ENCODE assay signal across 8 cellular contexts in the genomic region with DNA sequence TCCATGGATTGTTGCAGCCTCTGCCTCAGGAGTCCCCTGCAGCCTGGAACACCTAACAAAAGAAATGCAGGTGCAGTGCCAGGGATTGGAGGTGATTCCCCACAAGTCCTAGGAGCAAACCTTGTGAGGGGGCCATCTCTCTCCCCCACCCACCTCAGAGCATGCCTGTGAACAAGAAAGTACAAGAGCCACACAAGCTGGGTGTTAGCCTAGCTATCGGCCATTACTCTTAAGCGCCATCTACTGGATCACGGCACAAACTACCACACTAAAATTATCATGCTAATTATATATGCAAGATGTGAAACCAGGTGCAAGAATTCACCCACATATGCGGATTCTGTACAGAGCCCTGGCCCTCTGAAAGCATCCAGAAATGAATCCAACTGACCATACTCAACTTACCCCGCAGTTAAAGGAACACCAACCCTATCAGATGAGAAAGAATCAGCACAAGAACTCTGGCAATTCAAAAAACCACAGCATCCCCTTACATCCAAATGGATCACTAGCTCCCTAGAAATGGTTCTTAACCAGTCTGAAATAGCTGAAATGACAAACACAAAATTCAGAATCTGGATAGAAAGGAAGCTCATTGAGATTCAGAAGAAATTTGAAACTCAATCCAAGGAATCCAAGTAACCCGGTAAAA. TPM values are rescaled to one million over a fixed set of nuclear protein-coding genes. Genes with fewer than 3 reads are reported as not detected.
DNase-seq lines count a peak whose midpoint lies in the region; ATAC-seq, FAIRE-seq and TF ChIP-seq lines count a peak whose summit lies in the region.

No MANE protein-coding gene starts in this region.

- peaks cover 4% of the 10 kb centered on the region for H3K4me1 ChIP-seq in OCI-LY7 (ENCODE audit: insufficient read depth, low read length, poor library complexity, severe bottlenecking)
- H3K4me1 ChIP-seq in pancreas: peaks cover 0 to 10% (median 8%) of the 10 kb centered on the region in 3 donors

- POLR2A ChIA-PET in CD4-positive, alpha-beta T cell (lab: Charles Lee): no interaction called here
- POLR2A ChIA-PET in OCI-LY7 (lab: Charles Lee): interaction anchor here (0.6 to 1.2 kb wide), 4 partner anchors 35 to 686 kb away, joined by 3 to 4 read pairs (median 4); no protein-coding TSS in a partner anchor

- no peak overlapping the region for H3K4me3 ChIP-seq in OCI-LY7 (ENCODE audit: low read depth, low read length, poor library complexity, severe bottlenecking)
- no peak overlapping the region for H3K4me3 ChIP-seq in pancreas

- CTCF ChIA-PET in CD4-positive, alpha-beta T cell (lab: Charles Lee): interaction anchor here (0.6 to 1.3 kb wide), 12 partner anchors 9 to 213 kb away, joined by 3 to 9 read pairs (median 3); no protein-coding TSS in a partner anchor
- CTCF ChIA-PET in OCI-LY7 (lab: Charles Lee; ENCODE audit: unreplicated experiment): interaction anchor here (0.6 kb wide), 1 partner anchor 41 kb away, joined by 3 read pairs; no protein-coding TSS in a partner anchor

- DNase-seq in CD4-positive, alpha-beta T cell: peak in 8 of 10 experiments; percentile 20 to 37 (median 24)
- DNase-seq in GM19238 (ENCODE audit: insufficient read length, low spot score) (peak; percentile 30), HT1080 (ENCODE audit: low read depth) (peak; percentile 56), OCI-LY7 (ENCODE audit: low spot score) (peak; percentile 75), foreskin melanocyte (peak; percentile 32), pancreas (peak in 1 of 6 donors; percentile 54)
- DNase-seq in activated T-helper 1 cell treated with anti-CD3 and anti-CD28 coated beads, Interleukin-12 subunit alpha, Interleukin-12 subunit beta, Interleukin-2, Interleukin-4 antibody, amounts not matched to agents 30 ng/mL and 10 ng/mL and 1 ng/mL, durations not matched to agents 14 hours and 24 hours and 36 hours (ENCODE audit: low spot score): peak; percentile 27

- no peaks in the 10 kb centered on the region for H3K36me3 ChIP-seq in OCI-LY7 (ENCODE audit: insufficient read depth, low read length)
- H3K36me3 ChIP-seq in pancreas: no peaks in the 10 kb centered on the region

- peaks cover 11% of the 10 kb centered on the region for H3K4me1 Mint-ChIP-seq in CD4-positive, alpha-beta T cell (ENCODE audit: low read depth)
- H3K4me1 Mint-ChIP-seq in activated T-helper 1 cell treated with anti-CD3 and anti-CD28 coated beads, Interleukin-12 subunit alpha, Interleukin-12 subunit beta, Interleukin-2, Interleukin-4 antibody, amounts not matched to agents 30 ng/mL and 10 ng/mL and 1 ng/mL, durations not matched to agents 14 hours and 24 hours and 36 hours (ENCODE audit: low read depth): peaks cover 6% of the 10 kb centered on the region

- intact Hi-C loops in CD4-positive, alpha-beta T cell (cut with DNase I, micrococcal nuclease): loop anchor here in 1 of 2 experiments (5.0 kb wide), 1 partner anchor 157 kb away; no protein-coding TSS in a partner anchor
- intact Hi-C loops in OCI-LY7 (cut with micrococcal nuclease; ENCODE audit: unreplicated experiment) (loop anchor here (2.0 kb wide), 2 partner anchors 40 to 154 kb away; no protein-coding TSS in a partner anchor), pancreas (cut with DNase I) (no loop called here)
- intact Hi-C loops in activated T-helper 1 cell treated with anti-CD3 and anti-CD28 coated beads, Interleukin-12 subunit alpha, Interleukin-12 subunit beta, Interleukin-2, Interleukin-4 antibody, amounts not matched to agents 30 ng/mL and 10 ng/mL and 1 ng/mL, durations not matched to agents 14 hours and 24 hours and 36 hours (cut with micrococcal nuclease): loop anchor here (1.0 to 2.0 kb wide), 2 partner anchors 41 to 154 kb away; no protein-coding TSS in a partner anchor

- no peaks in the 10 kb centered on the region for H3K9me3 Mint-ChIP-seq in CD4-positive, alpha-beta T cell
- no peaks in the 10 kb centered on the region for H3K9me3 Mint-ChIP-seq in activated T-helper 1 cell treated with anti-CD3 and anti-CD28 coated beads, Interleukin-12 subunit alpha, Interleukin-12 subunit beta, Interleukin-2, Interleukin-4 antibody, amounts not matched to agents 30 ng/mL and 10 ng/mL and 1 ng/mL, durations not matched to agents 14 hours and 24 hours and 36 hours

- no peak overlapping the region for H3K4me2 ChIP-seq in OCI-LY7 (ENCODE audit: low read length)

- no peaks in the 10 kb centered on the region; the same call in 1 of the 2 replicates for H3K9me2 ChIP-seq in OCI-LY7 (ENCODE audit: insufficient read depth, low read length)

- ATAC-seq in CD4-positive, alpha-beta T cell (ENCODE audit: poor library complexity): peak; percentile 89
- peak; percentile 86 to 87 (median 86) for ATAC-seq in pancreas
- ATAC-seq in HG03095 (IDR thresholded peaks at IDR 0.05; ENCODE audit: unreplicated experiment): no peak

- BruUV-seq in OCI-LY7 (replicated peaks; lab: Mats Ljungman, UMichigan): no TSS peak

- no peak overlapping the region for H2AFZ ChIP-seq in OCI-LY7 (ENCODE audit: low read length)

- WGBS in pancreas, 2 donors: 9 to 12% methylated on average over 6 of the region's 6 CpGs

- no peaks in the 10 kb centered on the region for H3K27me3 ChIP-seq in CD4-positive, alpha-beta T cell (ENCODE audit: control insufficient read depth, insufficient read depth, low read length)
- no peaks in the 10 kb centered on the region for H3K27me3 ChIP-seq in pancreas

- peak; percentile 77 for TF ChIP-seq CTCF in CD4-positive, alpha-beta T cell (IDR thresholded peaks at IDR 0.05)
- peak; percentile 89 for TF ChIP-seq CTCF in OCI-LY7 (conservative IDR thresholded peaks at IDR 0.05; ENCODE audit: low read length)
- TF ChIP-seq CTCF in pancreas (IDR thresholded peaks at IDR 0.05): peak; percentile 37 to 58 (median 55)

- peaks cover 6% of the 10 kb centered on the region for H3K27me3 Mint-ChIP-seq in CD4-positive, alpha-beta T cell
- peaks cover 28% of the 10 kb centered on the region for H3K27me3 Mint-ChIP-seq in activated T-helper 1 cell treated with anti-CD3 and anti-CD28 coated beads, Interleukin-12 subunit alpha, Interleukin-12 subunit beta, Interleukin-2, Interleukin-4 antibody, amounts not matched to agents 30 ng/mL and 10 ng/mL and 1 ng/mL, durations not matched to agents 14 hours and 24 hours and 36 hours (ENCODE audit: insufficient read depth)

- no peaks in the 10 kb centered on the region for H4K20me1 ChIP-seq in OCI-LY7 (ENCODE audit: insufficient read depth, low read length)

- H3K27ac ChIP-seq in CD4-positive, alpha-beta T cell (ENCODE audit: low read depth, low read length): no peak overlapping the region
- H3K27ac ChIP-seq in OCI-LY7 (ENCODE audit: low read depth, low read length, poor library complexity, severe bottlenecking) (no peak overlapping the region), pancreas (no peak overlapping the region)

- no peak overlapping the region for H3K27ac Mint-ChIP-seq in CD4-positive, alpha-beta T cell
- no peak overlapping the region for H3K27ac Mint-ChIP-seq in activated T-helper 1 cell treated with anti-CD3 and anti-CD28 coated beads, Interleukin-12 subunit alpha, Interleukin-12 subunit beta, Interleukin-2, Interleukin-4 antibody, amounts not matched to agents 30 ng/mL and 10 ng/mL and 1 ng/mL, durations not matched to agents 14 hours and 24 hours and 36 hours

- no peaks in the 10 kb centered on the region for H3K79me2 ChIP-seq in OCI-LY7 (ENCODE audit: insufficient read depth, low read depth, low read length)

- H3K36me3 Mint-ChIP-seq in CD4-positive, alpha-beta T cell (ENCODE audit: low read depth): no peaks in the 10 kb centered on the region
- H3K36me3 Mint-ChIP-seq in activated T-helper 1 cell treated with anti-CD3 and anti-CD28 coated beads, Interleukin-12 subunit alpha, Interleukin-12 subunit beta, Interleukin-2, Interleukin-4 antibody, amounts not matched to agents 30 ng/mL and 10 ng/mL and 1 ng/mL, durations not matched to agents 14 hours and 24 hours and 36 hours (ENCODE audit: low read depth): no peaks in the 10 kb centered on the region

- H3K9me3 ChIP-seq in CD4-positive, alpha-beta T cell (ENCODE audit: control insufficient read depth, low read length): no peaks in the 10 kb centered on the region
- H3K9me3 ChIP-seq in OCI-LY7 (ENCODE audit: low read length) (no peaks in the 10 kb centered on the region), pancreas (no peaks in the 10 kb centered on the region)

- FAIRE-seq in pancreas (lab: Jason Lieb, UNC): no peak

- no peak overlapping the region for H3K4me3 Mint-ChIP-seq in CD4-positive, alpha-beta T cell
- H3K4me3 Mint-ChIP-seq in activated T-helper 1 cell treated with anti-CD3 and anti-CD28 coated beads, Interleukin-12 subunit alpha, Interleukin-12 subunit beta, Interleukin-2, Interleukin-4 antibody, amounts not matched to agents 30 ng/mL and 10 ng/mL and 1 ng/mL, durations not matched to agents 14 hours and 24 hours and 36 hours: no peak overlapping the region

RNA-seq across cellular contexts. Expression of gene PRSS3, which starts 16.5 kb away (rescaled TPM):
- not detected for total RNA-seq in CD4-positive, alpha-beta T cell
- total RNA-seq in HT1080 (2014; rRNA removed; shearing (Covaris generic)): 6.8 and 7.3 TPM in 2 replicates
- 2.3 and 3.7 TPM in 2 replicates for polyA plus RNA-seq in HT1080 (2015; cell fraction: cytosol; rRNA removed)
- polyA plus RNA-seq in HT1080 (2015; cell fraction: nucleus; rRNA removed): 0.45 and 1.1 TPM in 2 replicates
- total RNA-seq in OCI-LY7 (2014; rRNA removed; shearing (Covaris generic)): not detected in 2 replicates
- total RNA-seq in OCI-LY7 (2022) (not detected in 2 replicates), pancreas (1,000 to 10,000 TPM in 3 of 6 donors, 100 to 1,000 TPM in 3; 341 to 5,218 (median 1,762) TPM)
- total RNA-seq in activated T-helper 1 cell treated with anti-CD3 and anti-CD28 coated beads, Interleukin-12 subunit alpha, Interleukin-12 subunit beta, Interleukin-2, Interleukin-4 antibody, amounts not matched to agents 30 ng/mL and 10 ng/mL and 1 ng/mL, durations not matched to agents 14 hours and 24 hours and 36 hours: not detected in 2 replicates
- 1,000 to 10,000 TPM in 1 of 2 donors, 100 to 1,000 TPM in 1; 986 to 1,801 TPM for polyA plus RNA-seq in pancreas

RNA-seq across cellular contexts. Expression of gene UBE2R2, which starts 38.1 kb away (rescaled TPM):
- 10 to 100 TPM; 22.7 to 24.5 TPM for total RNA-seq in CD4-positive, alpha-beta T cell
- total RNA-seq in HT1080 (2014; rRNA removed; shearing (Covaris generic)): 15.9 and 25.7 TPM in 2 replicates
- 45.2 and 53.2 TPM in 2 replicates for polyA plus RNA-seq in HT1080 (2015; cell fraction: cytosol; rRNA removed)
- polyA plus RNA-seq in HT1080 (2015; cell fraction: nucleus; rRNA removed): 28.4 and 29.9 TPM in 2 replicates
- 10.9 and 13.7 TPM in 2 replicates for total RNA-seq in OCI-LY7 (2014; rRNA removed; shearing (Covaris generic))
- total RNA-seq in OCI-LY7 (2022) (57.3 and 57.9 TPM in 2 replicates), pancreas (10 to 100 TPM; 33.1 to 44.8 (median 36.2) TPM)
- 40.0 and 41.0 TPM in 2 replicates for total RNA-seq in activated T-helper 1 cell treated with anti-CD3 and anti-CD28 coated beads, Interleukin-12 subunit alpha, Interleukin-12 subunit beta, Interleukin-2, Interleukin-4 antibody, amounts not matched to agents 30 ng/mL and 10 ng/mL and 1 ng/mL, durations not matched to agents 14 hours and 24 hours and 36 hours
- polyA plus RNA-seq in pancreas: 10 to 100 TPM; 13.3 to 16.6 TPM

Comparison
In these comparisons a context has a peak if more than half of its experiments do, and no peak if none do; other contexts are left out.
1. RNA of gene PRSS3, which starts 16.5 kb away (total RNA-seq): 341 to 5,218 TPM in pancreas; 6.8 to 7.3 TPM in HT1080, not detected in CD4-positive, alpha-beta T cell, not detected in OCI-LY7 and not detected in activated T-helper 1 cell treated with anti-CD3 and anti-CD28 coated beads, Interleukin-12 subunit alpha, Interleukin-12 subunit beta, Interleukin-2, Interleukin-4 antibody, amounts not matched to agents 30 ng/mL and 10 ng/mL and 1 ng/mL, durations not matched to agents 14 hours and 24 hours and 36 hours; every median in the first group is over 10 times any median in the second.
2. intact Hi-C loops: an anchor here in OCI-LY7 (2.0 kb wide) and activated T-helper 1 cell treated with anti-CD3 and anti-CD28 coated beads, Interleukin-12 subunit alpha, Interleukin-12 subunit beta, Interleukin-2, Interleukin-4 antibody, amounts not matched to agents 30 ng/mL and 10 ng/mL and 1 ng/mL, durations not matched to agents 14 hours and 24 hours and 36 hours (1.0 to 2.0 kb wide); none called in pancreas.
3. Peak in every context shown above with its lines, with median percentiles within 50 percentile points of each other: CTCF ChIP-seq.